7 cellular contexts compared by ENCODE assay signal in the genomic region with DNA sequence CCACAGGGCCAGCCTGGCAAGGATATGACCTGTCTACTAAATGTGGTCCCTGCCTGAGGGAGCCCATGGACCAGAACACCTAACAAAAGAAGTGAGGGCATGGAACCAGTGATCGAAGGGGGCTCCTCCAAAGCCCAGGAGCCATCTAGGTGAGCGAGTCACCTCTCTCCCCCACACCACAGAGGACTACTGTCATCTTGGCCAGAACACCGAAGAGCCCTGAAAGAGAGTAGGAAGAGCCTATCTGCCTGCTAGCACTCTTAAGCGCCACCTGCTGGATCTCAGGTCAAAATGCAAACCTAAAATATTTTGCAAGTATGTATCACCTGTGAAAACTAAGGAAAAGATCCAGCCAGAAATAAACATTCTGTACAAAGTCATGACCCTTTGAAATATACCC.
DNase-seq lines count a peak whose midpoint lies in the region; ATAC-seq lines count a peak whose summit lies in the region.

No MANE protein-coding gene starts in this region.

- H3K4me1 Mint-ChIP-seq in activated CD4-positive, alpha-beta T cell treated with anti-CD3 and anti-CD28 coated beads, Interleukin-2, amount 10 ng/mL, durations not matched to agents 24 days and 14 days = peaks cover 4% of the 10 kb centered on the region

- DNase-seq in GM04504 (ENCODE audit: low read depth) (peak; percentile 3), LHCN-M2 (ENCODE audit: low read depth) (peak; percentile 0), iris pigment epithelial cell (ENCODE audit: low read depth) (peak; percentile 8), mucosa of gallbladder (ENCODE audit: low spot score) (no peak)
- DNase-seq in activated CD4-positive, alpha-beta T cell treated with anti-CD3 and anti-CD28 coated beads, Interleukin-2, amount 10 ng/mL, durations not matched to agents 24 days and 14 days = peak; percentile 67

- peak; percentile 76 for ATAC-seq in GM19463 (IDR thresholded peaks at IDR 0.05; ENCODE audit: unreplicated experiment)
- no peak for ATAC-seq in HG03196 (IDR thresholded peaks at IDR 0.05; ENCODE audit: unreplicated experiment)

- no peaks in the 10 kb centered on the region for H3K36me3 Mint-ChIP-seq in activated CD4-positive, alpha-beta T cell treated with anti-CD3 and anti-CD28 coated beads, Interleukin-2, amount 10 ng/mL, durations not matched to agents 24 days and 14 days (ENCODE audit: low read depth)

- intact Hi-C loops in activated CD4-positive, alpha-beta T cell treated with anti-CD3 and anti-CD28 coated beads, Interleukin-2, amount 10 ng/mL, durations not matched to agents 24 days and 14 days (cut with micrococcal nuclease) = loop anchor here (2.0 to 10.0 kb wide), 5 partner anchors 171 to 692 kb away; no protein-coding TSS in a partner anchor

- H3K4me3 Mint-ChIP-seq in activated CD4-positive, alpha-beta T cell treated with anti-CD3 and anti-CD28 coated beads, Interleukin-2, amount 10 ng/mL, durations not matched to agents 24 days and 14 days = no peak overlapping the region

- H3K9me3 Mint-ChIP-seq in activated CD4-positive, alpha-beta T cell treated with anti-CD3 and anti-CD28 coated beads, Interleukin-2, amount 10 ng/mL, durations not matched to agents 24 days and 14 days = no peaks in the 10 kb centered on the region

- H3K27ac Mint-ChIP-seq in activated CD4-positive, alpha-beta T cell treated with anti-CD3 and anti-CD28 coated beads, Interleukin-2, amount 10 ng/mL, durations not matched to agents 24 days and 14 days = no peak overlapping the region

- no peaks in the 10 kb centered on the region for H3K27me3 Mint-ChIP-seq in activated CD4-positive, alpha-beta T cell treated with anti-CD3 and anti-CD28 coated beads, Interleukin-2, amount 10 ng/mL, durations not matched to agents 24 days and 14 days
